ENCODE assay signal across 14 cellular contexts in genomic region chr12:25135531-25136154, GRCh38. TPM values are rescaled to one million over a fixed set of nuclear protein-coding genes. Genes with fewer than 3 reads are reported as not detected.
DNase-seq lines count a peak whose midpoint lies in the region; ATAC-seq and FAIRE-seq lines count a peak whose summit lies in the region.
"Had no signal": no experiment of that assay in that cellular context is flagged by ENCODE, and none has a peak within 500 bp of the region (broad histone marks: within the 10 kb centered on the region; RNA-seq: fewer than 3 reads in every experiment).

No MANE protein-coding gene starts in this region.

- peaks cover 10% of the 10 kb centered on the region for H3K27me3 Mint-ChIP-seq in activated CD4-positive, alpha-beta T cell treated with anti-CD3 and anti-CD28 coated beads, Interleukin-2, amount 10 ng/mL, durations not matched to agents 7 days and 5 days
- H3K27me3 Mint-ChIP-seq: naive B cell had no signal

- no peak overlapping the region for H3K4me3 Mint-ChIP-seq in activated CD4-positive, alpha-beta T cell treated with anti-CD3 and anti-CD28 coated beads, Interleukin-2, amount 10 ng/mL, durations not matched to agents 7 days and 5 days
- H3K4me3 Mint-ChIP-seq: naive B cell had no signal

- no peak for ATAC-seq in HG02840 (IDR thresholded peaks at IDR 0.05; ENCODE audit: low FRiP score, unreplicated experiment)

- H3K4me1 Mint-ChIP-seq in activated CD4-positive, alpha-beta T cell treated with anti-CD3 and anti-CD28 coated beads, Interleukin-2, amount 10 ng/mL, durations not matched to agents 7 days and 5 days = no peaks in the 10 kb centered on the region
- H3K4me1 Mint-ChIP-seq: naive B cell had no signal

- CTCF ChIA-PET in activated CD4-positive, alpha-beta T cell treated with anti-CD3 and anti-CD28 coated beads, Interleukin-2, amount 10 ng/mL, durations not matched to agents 7 days and 5 days (lab: Charles Lee) = no interaction called here

- DNase-seq in activated CD4-positive, alpha-beta T cell treated with anti-CD3 and anti-CD28 coated beads, Interleukin-2, amount 10 ng/mL, durations not matched to agents 7 days and 5 days = peak; percentile 20
- no peak for DNase-seq in activated CD4-positive, alpha-beta T cell treated with anti-CD3 and anti-CD28 coated beads for 1 hour
- DNase-seq in NCI-H1417 (lab: John Stamatoyannopoulos, UW) (peak; percentile 61 to 95 (median 74)), smooth muscle cell of the brain vasculature (ENCODE audit: low read depth, low spot score) (peak; percentile 58), SHP77 (lab: John Stamatoyannopoulos, UW) (no peak), urothelium cell line (ENCODE audit: low spot score) (no peak)
- peak; percentile 15 to 32 for DNase-seq in activated CD4-positive, alpha-beta T cell treated with anti-CD3 and anti-CD28 coated beads, Interleukin-2, amount 50 U/mL, for 48 hours
- DNase-seq: activated naive CD4-positive, alpha-beta T cell treated with Interleukin-2 at 50 U/mL for 16 hours; dorsolateral prefrontal cortex; GM23248; naive B cell; NCI-H524 had no signal

- no peak for FAIRE-seq in urothelium cell line (lab: Jason Lieb, UNC)
- FAIRE-seq: GM18507 had no signal

- no peak overlapping the region for H3K27ac Mint-ChIP-seq in activated CD4-positive, alpha-beta T cell treated with anti-CD3 and anti-CD28 coated beads, Interleukin-2, amount 10 ng/mL, durations not matched to agents 7 days and 5 days

- POLR2A ChIA-PET in activated CD4-positive, alpha-beta T cell treated with anti-CD3 and anti-CD28 coated beads, Interleukin-2, amount 10 ng/mL, durations not matched to agents 7 days and 5 days (lab: Charles Lee) = no interaction called here

- H3K36me3 Mint-ChIP-seq in activated CD4-positive, alpha-beta T cell treated with anti-CD3 and anti-CD28 coated beads, Interleukin-2, amount 10 ng/mL, durations not matched to agents 7 days and 5 days (ENCODE audit: low read depth) = no peaks in the 10 kb centered on the region
- H3K36me3 Mint-ChIP-seq: naive B cell had no signal

- H3K9me3 Mint-ChIP-seq in activated CD4-positive, alpha-beta T cell treated with anti-CD3 and anti-CD28 coated beads, Interleukin-2, amount 10 ng/mL, durations not matched to agents 7 days and 5 days = no peaks in the 10 kb centered on the region

RNA-seq across cellular contexts. Expression of gene DNAI7, which starts 59.3 kb away (rescaled TPM):
- total RNA-seq in activated CD4-positive, alpha-beta T cell treated with anti-CD3 and anti-CD28 coated beads, Interleukin-2, amount 10 ng/mL, durations not matched to agents 7 days and 5 days = not detected
- total RNA-seq: GM23248 had no signal

RNA-seq across cellular contexts. Expression of gene ETFRF1, which starts 59.4 kb away (rescaled TPM):
- total RNA-seq in activated CD4-positive, alpha-beta T cell treated with anti-CD3 and anti-CD28 coated beads, Interleukin-2, amount 10 ng/mL, durations not matched to agents 7 days and 5 days = 10 to 100 TPM in 1 of 2 experiments, 1 to 10 TPM in 1; 8.7 to 11.5 TPM

Comparison
In these comparisons a context has a peak if more than half of its experiments do, and no peak if none do; other contexts are left out.
1. DNase-seq: peak in activated CD4-positive, alpha-beta T cell treated with anti-CD3 and anti-CD28 coated beads, Interleukin-2, amount 10 ng/mL, durations not matched to agents 7 days and 5 days (single experiment), NCI-H1417 (3 of 3), activated CD4-positive, alpha-beta T cell treated with anti-CD3 and anti-CD28 coated beads, Interleukin-2, amount 50 U/mL, for 48 hours (2 of 2) and smooth muscle cell of the brain vasculature (single experiment); none in activated CD4-positive, alpha-beta T cell treated with anti-CD3 and anti-CD28 coated beads for 1 hour (single experiment), SHP77 (0 of 2) and urothelium cell line (single experiment).